Comparison of ENCODE assay signal across 1 cellular context in genomic region chr2:127025357-127026062, GRCh38.
TF ChIP-seq lines count a peak whose summit lies in the region.

No MANE protein-coding gene starts in this region.

TF ChIP-seq in HEK293, 187 proteins besides CTCF, POLR2A, EP300 and RAD21 (continued from another document):
- TF ChIP-seq TSHZ1 (tag by site-specific recombination; IDR thresholded peaks at IDR 0.05; ENCODE audit: borderline replicate concordance) = no peak
- peak; percentile 38; the same call in 1 of the 2 replicates for TF ChIP-seq YY1 (tag by site-specific recombination; IDR thresholded peaks at IDR 0.05)
- TF ChIP-seq REST (tag by site-specific recombination; IDR thresholded peaks at IDR 0.05) = no peak
- 0 out of 2 replicates have a peak, but pooled peaks have one; percentile 30 for TF ChIP-seq ZNF561 (tag by site-specific recombination; IDR thresholded peaks at IDR 0.05; ENCODE audit: borderline replicate concordance)
- TF ChIP-seq ZNF112 (tag by site-specific recombination; IDR thresholded peaks at IDR 0.05) = no peak
- no peak for TF ChIP-seq ZNF350 (tag by site-specific recombination; IDR thresholded peaks at IDR 0.05)
- no peak for TF ChIP-seq ZNF548 (tag by site-specific recombination; IDR thresholded peaks at IDR 0.05)
- TF ChIP-seq ZNF184 (tag by site-specific recombination; IDR thresholded peaks at IDR 0.05) = no peak
- no peak for TF ChIP-seq ZNF513 (tag by site-specific recombination; IDR thresholded peaks at IDR 0.05)
- peak; percentile 93 for TF ChIP-seq SP2 (tag by site-specific recombination; IDR thresholded peaks at IDR 0.05)
- TF ChIP-seq ZNF544 (tag by site-specific recombination; IDR thresholded peaks at IDR 0.05) = no peak
- TF ChIP-seq ZNF324 (tag by site-specific recombination; IDR thresholded peaks at IDR 0.05) = no peak
- TF ChIP-seq ZFP69B (tag by site-specific recombination; IDR thresholded peaks at IDR 0.05) = no peak
- no peak for TF ChIP-seq PRDM1 (tag by site-specific recombination; IDR thresholded peaks at IDR 0.05)
- TF ChIP-seq ZNF146 (tag by site-specific recombination; IDR thresholded peaks at IDR 0.05) = no peak
- no peak for TF ChIP-seq ZNF214 (tag by site-specific recombination; IDR thresholded peaks at IDR 0.05; ENCODE audit: borderline replicate concordance)
- TF ChIP-seq ZFP3 (tag by site-specific recombination; IDR thresholded peaks at IDR 0.05; ENCODE audit: low read depth) = no peak
- TF ChIP-seq KLF1 (tag by site-specific recombination; IDR thresholded peaks at IDR 0.05) = peak; percentile 80
- TF ChIP-seq ZNF24 (tag by site-specific recombination; IDR thresholded peaks at IDR 0.05) = no peak
- TF ChIP-seq GLIS2 (tag by site-specific recombination; IDR thresholded peaks at IDR 0.05) = peak; percentile 73; the same call in 1 of the 2 replicates
- TF ChIP-seq SALL2 (tag by site-specific recombination; IDR thresholded peaks at IDR 0.05; ENCODE audit: borderline replicate concordance) = no peak
- TF ChIP-seq ZBTB21 (tag by site-specific recombination; IDR thresholded peaks at IDR 0.05) = no peak
- no peak for TF ChIP-seq ZEB2 (tag by site-specific recombination; IDR thresholded peaks at IDR 0.05)
- TF ChIP-seq ZNF23 (tag by site-specific recombination; IDR thresholded peaks at IDR 0.05; ENCODE audit: borderline replicate concordance) = no peak
- peak; percentile 78 for TF ChIP-seq ZBTB8A (tag by site-specific recombination; IDR thresholded peaks at IDR 0.05)
- no peak for TF ChIP-seq ZNF19 (tag by site-specific recombination; IDR thresholded peaks at IDR 0.05; ENCODE audit: low read depth)
- no peak for TF ChIP-seq ZNF239 (tag by site-specific recombination; IDR thresholded peaks at IDR 0.05)
